1 cellular context compared by ENCODE assay signal in the genomic region with DNA sequence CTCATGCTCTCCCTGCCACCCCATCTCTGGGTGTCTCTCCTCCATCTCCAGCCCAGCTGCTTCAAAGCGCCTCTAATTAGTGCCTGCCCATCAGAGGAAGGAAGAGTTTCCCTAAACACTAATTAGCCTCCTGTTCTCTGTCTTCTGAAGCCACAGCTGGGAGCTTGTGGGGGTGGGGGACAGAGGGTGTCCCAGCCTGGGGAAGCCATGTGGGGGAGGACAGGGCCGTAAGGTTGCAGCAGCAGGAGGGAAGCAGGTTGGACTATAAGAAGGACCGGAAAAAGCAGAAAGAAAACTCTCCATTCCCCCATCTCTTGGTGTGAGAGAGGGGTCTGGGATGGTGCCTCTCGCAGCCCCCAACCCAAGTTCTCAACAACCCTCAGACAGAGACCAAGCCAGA.
TF ChIP-seq lines count a peak whose summit lies in the region.

No MANE protein-coding gene starts in this region.

TF ChIP-seq in GM12878, 131 proteins besides CTCF, POLR2A, EP300 and RAD21:
- TF ChIP-seq PKNOX1 (IDR thresholded peaks at IDR 0.05) (peak; percentile 32; the same call in 1 of the 2 replicates), FOS (IDR thresholded peaks at IDR 0.05; ENCODE audit: borderline replicate concordance, extremely low read depth, insufficient read length) (no peak)
